ENCODE assay signal across 8 cellular contexts in the genomic region with DNA sequence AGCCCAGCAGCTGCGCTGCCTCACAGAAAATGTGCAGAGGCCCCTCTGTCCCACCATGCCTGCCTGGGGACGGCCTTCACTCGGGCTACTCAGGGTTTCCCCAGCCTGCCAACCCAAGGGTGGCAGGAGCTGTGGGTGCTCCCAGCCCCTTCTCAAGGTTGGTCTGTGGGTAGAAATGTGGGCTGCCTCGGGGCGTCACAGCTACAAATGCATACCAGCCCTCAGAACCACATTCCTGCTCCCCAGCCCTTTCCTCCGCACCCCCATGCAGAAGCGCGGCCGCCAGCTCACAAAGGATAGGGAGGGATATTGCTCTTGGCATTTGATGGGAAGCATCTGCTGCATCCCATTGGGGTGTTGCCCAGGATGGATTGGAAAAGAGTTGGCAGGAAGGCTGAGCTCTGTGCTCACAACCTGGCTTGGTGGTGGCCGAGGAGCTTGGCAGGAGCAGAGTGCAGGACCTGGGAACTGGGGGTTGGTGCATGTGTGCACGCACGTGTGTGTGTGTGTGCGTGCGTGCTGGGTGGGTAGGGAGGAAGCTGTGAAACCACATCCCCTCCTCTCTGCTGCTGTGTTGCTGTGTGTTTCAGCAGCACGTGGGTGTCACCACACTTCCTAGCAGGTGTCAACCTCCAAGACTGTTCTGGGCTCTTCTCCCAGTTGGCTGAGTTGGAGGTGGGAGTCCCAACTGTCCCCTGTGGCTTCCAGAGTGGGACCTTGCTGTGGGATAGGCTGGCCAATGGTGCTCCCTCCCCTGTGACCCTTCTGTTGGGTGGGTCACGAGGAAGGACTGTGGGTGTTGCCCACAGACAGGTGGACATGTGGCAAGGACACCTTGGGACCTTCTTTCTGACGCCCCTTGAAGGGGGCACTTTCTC.
A peak's percentile ranks its signal among the peaks of the same experiment; 100 is the strongest.
DNase-seq lines count a peak whose midpoint lies in the region; ATAC-seq, FAIRE-seq and TF ChIP-seq lines count a peak whose summit lies in the region.

No MANE protein-coding gene starts in this region.

- H3K27me3 Mint-ChIP-seq in WTC11 (ENCODE audit: low read depth) (no peaks in the 10 kb centered on the region), chondrocyte (ENCODE audit: low read depth) (no peaks in the 10 kb centered on the region)

- no peak for TF ChIP-seq POLR2A in testis (IDR thresholded peaks at IDR 0.05)

- no peak for DNase-seq in WTC11 (ENCODE audit: low spot score)
- no peak for DNase-seq in chondrocyte (ENCODE audit: low spot score)
- peak; percentile 85 for DNase-seq in myocyte (ENCODE audit: low read depth)
- no peak for DNase-seq in testis
- no peak for DNase-seq in D721Med (ENCODE audit: insufficient read length, low spot score)
- no peak for DNase-seq in NCI-H82 (lab: John Stamatoyannopoulos, UW)

- H3K4me3 ChIP-seq in testis: no peak overlapping the region

- WGBS in testis, 2 donors: 54 to 70% methylated on average over 14 to 17 of the region's 17 CpGs

- FAIRE-seq in D721Med (lab: Jason Lieb, UNC): no peak

- no peaks in the 10 kb centered on the region for H3K9me3 ChIP-seq in testis

- H3K9me3 Mint-ChIP-seq in WTC11: no peaks in the 10 kb centered on the region
- no peaks in the 10 kb centered on the region for H3K9me3 Mint-ChIP-seq in chondrocyte (ENCODE audit: low read depth)

- TF ChIP-seq CTCF in WTC11 (IDR thresholded peaks at IDR 0.05) (no peak), chondrocyte (IDR thresholded peaks at IDR 0.05) (no peak), testis (IDR thresholded peaks at IDR 0.05) (no peak), D721Med (IDR thresholded peaks at IDR 0.05; ENCODE audit: insufficient read depth, missing control alignments) (no peak)

- no peak overlapping the region for H3K4me3 Mint-ChIP-seq in WTC11
- H3K4me3 Mint-ChIP-seq in chondrocyte (ENCODE audit: unreplicated experiment): no peak overlapping the region

- H3K36me3 ChIP-seq in testis (ENCODE audit: low read depth, missing control alignments): no peaks in the 10 kb centered on the region

- CTCF ChIA-PET in WTC11 (lab: Charles Lee): interaction anchor here (1.1 to 2.1 kb wide), 2 partner anchors 15 to 102 kb away, joined by 5 to 15 read pairs; no protein-coding TSS in a partner anchor

- H3K27ac ChIP-seq in testis: peak overlapping the region; percentile 4 to 45

- H3K4me1 Mint-ChIP-seq in WTC11 (peaks cover 33% of the 10 kb centered on the region), chondrocyte (ENCODE audit: low read depth) (peaks cover 81% of the 10 kb centered on the region)

- intact Hi-C loops in testis (cut with DNase I; ENCODE audit: low total_unique reads): no loop called here

- H3K36me3 Mint-ChIP-seq in WTC11 (peaks cover 2% of the 10 kb centered on the region; the same call in 1 of the 2 replicates), chondrocyte (ENCODE audit: low read depth) (no peaks in the 10 kb centered on the region)

- POLR2A ChIA-PET in WTC11 (lab: Charles Lee): no interaction called here

- no peaks in the 10 kb centered on the region for H3K27me3 ChIP-seq in testis

- peaks cover 51% of the 10 kb centered on the region for H3K4me1 ChIP-seq in testis

- ATAC-seq in GM18508 (IDR thresholded peaks at IDR 0.05; ENCODE audit: insufficient read depth, unreplicated experiment) (peak; percentile 28), HG03108 (IDR thresholded peaks at IDR 0.05; ENCODE audit: unreplicated experiment) (peak; percentile 25), WTC11 (no peak)

- H3K27ac Mint-ChIP-seq in WTC11: peak overlapping the region; percentile 57; the same call in 1 of the 2 replicates
- peak overlapping the region; percentile 32 for H3K27ac Mint-ChIP-seq in chondrocyte (ENCODE audit: unreplicated experiment)

TF ChIP-seq in WTC11, 78 proteins besides CTCF, POLR2A, EP300 and RAD21 (continues in another document):
- TF ChIP-seq ZBTB21 (CRISPR knock-in tag; IDR thresholded peaks at IDR 0.05; ENCODE audit: borderline replicate concordance) (no peak), SOX15 (CRISPR knock-in tag; IDR thresholded peaks at IDR 0.05) (no peak), ZNF232 (CRISPR knock-in tag; IDR thresholded peaks at IDR 0.05) (no peak), JUN (CRISPR knock-in tag; IDR thresholded peaks at IDR 0.05) (no peak), CREB1 (CRISPR knock-in tag; IDR thresholded peaks at IDR 0.05) (no peak)
- TF ChIP-seq, protein P1, sequence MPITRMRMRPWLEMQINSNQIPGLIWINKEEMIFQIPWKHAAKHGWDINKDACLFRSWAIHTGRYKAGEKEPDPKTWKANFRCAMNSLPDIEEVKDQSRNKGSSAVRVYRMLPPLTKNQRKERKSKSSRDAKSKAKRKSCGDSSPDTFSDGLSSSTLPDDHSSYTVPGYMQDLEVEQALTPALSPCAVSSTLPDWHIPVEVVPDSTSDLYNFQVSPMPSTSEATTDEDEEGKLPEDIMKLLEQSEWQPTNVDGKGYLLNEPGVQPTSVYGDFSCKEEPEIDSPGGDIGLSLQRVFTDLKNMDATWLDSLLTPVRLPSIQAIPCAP (CRISPR knock-in tag; IDR thresholded peaks at IDR 0.05): no peak
- TF ChIP-seq, protein P2, sequence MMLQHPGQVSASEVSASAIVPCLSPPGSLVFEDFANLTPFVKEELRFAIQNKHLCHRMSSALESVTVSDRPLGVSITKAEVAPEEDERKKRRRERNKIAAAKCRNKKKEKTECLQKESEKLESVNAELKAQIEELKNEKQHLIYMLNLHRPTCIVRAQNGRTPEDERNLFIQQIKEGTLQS (CRISPR knock-in tag; conservative IDR thresholded peaks at IDR 0.05): no peak
- TF ChIP-seq, protein P3, sequence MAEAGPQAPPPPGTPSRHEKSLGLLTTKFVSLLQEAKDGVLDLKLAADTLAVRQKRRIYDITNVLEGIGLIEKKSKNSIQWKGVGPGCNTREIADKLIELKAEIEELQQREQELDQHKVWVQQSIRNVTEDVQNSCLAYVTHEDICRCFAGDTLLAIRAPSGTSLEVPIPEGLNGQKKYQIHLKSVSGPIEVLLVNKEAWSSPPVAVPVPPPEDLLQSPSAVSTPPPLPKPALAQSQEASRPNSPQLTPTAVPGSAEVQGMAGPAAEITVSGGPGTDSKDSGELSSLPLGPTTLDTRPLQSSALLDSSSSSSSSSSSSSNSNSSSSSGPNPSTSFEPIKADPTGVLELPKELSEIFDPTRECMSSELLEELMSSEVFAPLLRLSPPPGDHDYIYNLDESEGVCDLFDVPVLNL (CRISPR knock-in tag; IDR thresholded peaks at IDR 0.05; ENCODE audit: borderline replicate concordance, low read depth): no peak
- TF ChIP-seq, protein P4, sequence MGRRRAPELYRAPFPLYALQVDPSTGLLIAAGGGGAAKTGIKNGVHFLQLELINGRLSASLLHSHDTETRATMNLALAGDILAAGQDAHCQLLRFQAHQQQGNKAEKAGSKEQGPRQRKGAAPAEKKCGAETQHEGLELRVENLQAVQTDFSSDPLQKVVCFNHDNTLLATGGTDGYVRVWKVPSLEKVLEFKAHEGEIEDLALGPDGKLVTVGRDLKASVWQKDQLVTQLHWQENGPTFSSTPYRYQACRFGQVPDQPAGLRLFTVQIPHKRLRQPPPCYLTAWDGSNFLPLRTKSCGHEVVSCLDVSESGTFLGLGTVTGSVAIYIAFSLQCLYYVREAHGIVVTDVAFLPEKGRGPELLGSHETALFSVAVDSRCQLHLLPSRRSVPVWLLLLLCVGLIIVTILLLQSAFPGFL (CRISPR knock-in tag; IDR thresholded peaks at IDR 0.05; ENCODE audit: borderline replicate concordance): no peak
- TF ChIP-seq, protein P5, sequence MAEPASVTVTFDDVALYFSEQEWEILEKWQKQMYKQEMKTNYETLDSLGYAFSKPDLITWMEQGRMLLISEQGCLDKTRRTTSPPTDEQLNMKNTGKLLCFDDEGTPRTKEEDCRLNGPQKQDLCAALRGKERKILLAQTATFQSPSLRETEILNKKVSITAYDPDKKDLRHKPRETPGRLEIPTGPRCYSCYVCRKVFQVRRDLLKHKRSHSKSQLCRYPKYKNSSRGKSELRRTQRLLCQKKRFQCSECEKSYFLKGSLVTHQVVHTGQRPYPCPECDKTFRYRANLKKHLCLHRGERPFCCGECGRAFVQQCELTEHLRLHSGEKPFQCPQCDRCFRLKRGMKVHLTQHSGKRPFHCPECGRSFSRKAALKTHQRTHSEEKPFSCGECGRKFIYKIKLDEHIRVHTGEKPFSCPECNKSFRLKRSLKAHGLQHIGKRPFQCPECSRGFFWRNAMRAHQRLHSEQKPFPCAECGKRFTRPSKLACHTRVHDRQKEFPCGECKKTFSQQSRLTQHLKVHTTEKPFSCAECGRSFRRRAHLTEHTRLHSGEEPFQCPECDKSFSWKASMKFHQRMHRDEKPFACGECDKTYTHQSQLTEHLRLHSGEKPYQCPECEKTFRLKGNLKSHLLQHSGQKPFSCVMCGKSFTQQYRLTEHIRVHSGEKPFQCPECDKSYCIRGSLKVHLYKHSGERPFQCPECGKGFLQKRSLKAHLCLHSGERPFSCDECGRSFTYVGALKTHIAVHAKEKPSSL (CRISPR knock-in tag; conservative IDR thresholded peaks at IDR 0.05): no peak
- TF ChIP-seq, protein P6, sequence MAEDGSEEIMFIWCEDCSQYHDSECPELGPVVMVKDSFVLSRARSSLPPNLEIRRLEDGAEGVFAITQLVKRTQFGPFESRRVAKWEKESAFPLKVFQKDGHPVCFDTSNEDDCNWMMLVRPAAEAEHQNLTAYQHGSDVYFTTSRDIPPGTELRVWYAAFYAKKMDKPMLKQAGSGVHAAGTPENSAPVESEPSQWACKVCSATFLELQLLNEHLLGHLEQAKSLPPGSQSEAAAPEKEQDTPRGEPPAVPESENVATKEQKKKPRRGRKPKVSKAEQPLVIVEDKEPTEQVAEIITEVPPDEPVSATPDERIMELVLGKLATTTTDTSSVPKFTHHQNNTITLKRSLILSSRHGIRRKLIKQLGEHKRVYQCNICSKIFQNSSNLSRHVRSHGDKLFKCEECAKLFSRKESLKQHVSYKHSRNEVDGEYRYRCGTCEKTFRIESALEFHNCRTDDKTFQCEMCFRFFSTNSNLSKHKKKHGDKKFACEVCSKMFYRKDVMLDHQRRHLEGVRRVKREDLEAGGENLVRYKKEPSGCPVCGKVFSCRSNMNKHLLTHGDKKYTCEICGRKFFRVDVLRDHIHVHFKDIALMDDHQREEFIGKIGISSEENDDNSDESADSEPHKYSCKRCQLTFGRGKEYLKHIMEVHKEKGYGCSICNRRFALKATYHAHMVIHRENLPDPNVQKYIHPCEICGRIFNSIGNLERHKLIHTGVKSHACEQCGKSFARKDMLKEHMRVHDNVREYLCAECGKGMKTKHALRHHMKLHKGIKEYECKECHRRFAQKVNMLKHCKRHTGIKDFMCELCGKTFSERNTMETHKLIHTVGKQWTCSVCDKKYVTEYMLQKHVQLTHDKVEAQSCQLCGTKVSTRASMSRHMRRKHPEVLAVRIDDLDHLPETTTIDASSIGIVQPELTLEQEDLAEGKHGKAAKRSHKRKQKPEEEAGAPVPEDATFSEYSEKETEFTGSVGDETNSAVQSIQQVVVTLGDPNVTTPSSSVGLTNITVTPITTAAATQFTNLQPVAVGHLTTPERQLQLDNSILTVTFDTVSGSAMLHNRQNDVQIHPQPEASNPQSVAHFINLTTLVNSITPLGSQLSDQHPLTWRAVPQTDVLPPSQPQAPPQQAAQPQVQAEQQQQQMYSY (CRISPR knock-in tag; IDR thresholded peaks at IDR 0.05): no peak
